In genomic region chr20:22791877-22792525, GRCh38 we compare ENCODE assay signal across 21 cellular contexts.
"Had no signal": no experiment of that assay in that cellular context is flagged by ENCODE, and none has a peak within 500 bp of the region (broad histone marks: within the 10 kb centered on the region; RNA-seq: fewer than 3 reads in every experiment).

No MANE protein-coding gene starts in this region.

- H3K27me3 ChIP-seq: right atrium auricular region, transverse colon had no signal

- H3K36me3 ChIP-seq: right atrium auricular region, transverse colon had no signal

- H3K4me1 Mint-ChIP-seq: activated CD4-positive, alpha-beta memory T cell treated with anti-CD3 and anti-CD28 coated beads, Interleukin-2, amount 10 ng/mL, durations not matched to agents 7 days and 5 days had no signal

- H3K4me1 ChIP-seq: transverse colon had no signal

- H3K27ac ChIP-seq: right atrium auricular region, transverse colon had no signal

- H3K4me3 ChIP-seq: right atrium auricular region, transverse colon had no signal

- H3K27me3 Mint-ChIP-seq: activated CD4-positive, alpha-beta memory T cell treated with anti-CD3 and anti-CD28 coated beads, Interleukin-2, amount 10 ng/mL, durations not matched to agents 7 days and 5 days had no signal

- ATAC-seq: activated naive CD4-positive, alpha-beta T cell treated with anti-CD3 and anti-CD28 coated beads, Interleukin-2, amount 50 U/mL, for 72 hours; activated T-cell treated with anti-CD3 and anti-CD28 coated beads, Interleukin-2, amount 50 U/mL, for 4 hours; natural killer cell treated with Interleukin-12 subunit alpha and Interleukin-12 subunit beta and Interleukin-15 and Interleukin-18, amount 100 ng/mL, for 72 hours; WTC11 had no signal

- H3K9me3 ChIP-seq: right atrium auricular region, transverse colon had no signal

- H3K9me3 Mint-ChIP-seq: activated CD4-positive, alpha-beta memory T cell treated with anti-CD3 and anti-CD28 coated beads, Interleukin-2, amount 10 ng/mL, durations not matched to agents 7 days and 5 days; natural killer cell treated with Interleukin-12 subunit alpha and Interleukin-12 subunit beta and Interleukin-15 and Interleukin-18, amount 100 ng/mL, for 72 hours had no signal

- H3K27ac Mint-ChIP-seq: activated CD4-positive, alpha-beta memory T cell treated with anti-CD3 and anti-CD28 coated beads, Interleukin-2, amount 10 ng/mL, durations not matched to agents 7 days and 5 days; activated naive CD4-positive, alpha-beta T cell treated with anti-CD3 and anti-CD28 coated beads, Interleukin-2, amount 50 U/mL, for 72 hours; natural killer cell treated with Interleukin-12 subunit alpha and Interleukin-12 subunit beta and Interleukin-15 and Interleukin-18, amount 100 ng/mL, for 72 hours; progenitor cell of endocrine pancreas; WTC11 had no signal

- H3K4me3 Mint-ChIP-seq: activated CD4-positive, alpha-beta memory T cell treated with anti-CD3 and anti-CD28 coated beads, Interleukin-2, amount 10 ng/mL, durations not matched to agents 7 days and 5 days; activated T-cell treated with anti-CD3 and anti-CD28 coated beads, Interleukin-2, amount 50 U/mL, for 4 hours; natural killer cell treated with Interleukin-12 subunit alpha and Interleukin-12 subunit beta and Interleukin-15 and Interleukin-18, amount 100 ng/mL, for 72 hours; WTC11 had no signal

- H3K36me3 Mint-ChIP-seq: activated naive CD4-positive, alpha-beta T cell treated with anti-CD3 and anti-CD28 coated beads, Interleukin-2, amount 50 U/mL, for 72 hours; natural killer cell treated with Interleukin-12 subunit alpha and Interleukin-12 subunit beta and Interleukin-15 and Interleukin-18, amount 100 ng/mL, for 72 hours; WTC11 had no signal

- DNase-seq: activated CD4-positive, alpha-beta memory T cell treated with anti-CD3 and anti-CD28 coated beads, Interleukin-2, amount 10 ng/mL, durations not matched to agents 7 days and 5 days; activated CD4-positive, alpha-beta T cell treated with anti-CD3 and anti-CD28 coated beads for 4 hours; activated effector memory CD4-positive, alpha-beta T cell treated with Interleukin-2 at 50 U/mL for 16 hours; activated T-cell treated with anti-CD3 and anti-CD28 coated beads, Interleukin-2, amount 50 U/mL, for 4 hours; amniotic stem cell; cerebellar nuclear complex; glutamatergic neuron; hypothalamus; kidney glomerular epithelial cell; small intestine; stimulated activated CD4-positive, alpha-beta T cell treated with anti-CD3 and anti-CD28 coated beads, Interleukin-4, amount 100 ng/mL, for 24 hours; stimulated activated naive CD4-positive, alpha-beta T cell treated with Interleukin-2 at 50 U/mL for 16 hours; substantia nigra; SW 1271; transverse colon had no signal

- FAIRE-seq: small intestine, TTC549 had no signal
